Comparison of ENCODE assay signal across 2 cellular contexts in genomic region chr2:71008342-71008741, GRCh38.
A peak's percentile ranks its signal among the peaks of the same experiment; 100 is the strongest.
TF ChIP-seq lines count a peak whose summit lies in the region.

No MANE protein-coding gene starts in this region.

TF ChIP-seq in HepG2, 621 proteins besides CTCF, POLR2A, EP300 and RAD21 (continues in another document):
- no peak for TF ChIP-seq RBM22 (optimal IDR thresholded peaks at IDR 0.05; ENCODE audit: low read length)
- no peak for TF ChIP-seq RFX3 (CRISPR knock-in tag; IDR thresholded peaks at IDR 0.05)
- TF ChIP-seq ZNF34 (CRISPR knock-in tag; IDR thresholded peaks at IDR 0.05; ENCODE audit: borderline replicate concordance), result no peak
- TF ChIP-seq GMEB1 (CRISPR knock-in tag; IDR thresholded peaks at IDR 0.05; ENCODE audit: borderline replicate concordance), result 0 out of 2 replicates have a peak, but pooled peaks have one; percentile 6
- no peak for TF ChIP-seq ZNF281 (CRISPR knock-in tag; IDR thresholded peaks at IDR 0.05; ENCODE audit: borderline replicate concordance)
- TF ChIP-seq ZNF761 (CRISPR knock-in tag; conservative IDR thresholded peaks at IDR 0.05), result no peak
- TF ChIP-seq ISX (CRISPR knock-in tag; conservative IDR thresholded peaks at IDR 0.05), result no peak
- TF ChIP-seq HOXA7 (CRISPR knock-in tag; IDR thresholded peaks at IDR 0.05), result 0 out of 2 replicates have a peak, but pooled peaks have one; percentile 32
- 0 out of 2 replicates have a peak, but pooled peaks have one; percentile 2 for TF ChIP-seq PAXIP1 (CRISPR knock-in tag; conservative IDR thresholded peaks at IDR 0.05)
- 0 out of 2 replicates have a peak, but pooled peaks have one; percentile 40 for TF ChIP-seq ZNF589 (CRISPR knock-in tag; conservative IDR thresholded peaks at IDR 0.05)
- TF ChIP-seq ZNF770 (CRISPR knock-in tag; IDR thresholded peaks at IDR 0.05), result no peak
- no peak for TF ChIP-seq NPAS2 (CRISPR knock-in tag; IDR thresholded peaks at IDR 0.05; ENCODE audit: borderline replicate concordance)
- TF ChIP-seq ZNF678 (CRISPR knock-in tag; IDR thresholded peaks at IDR 0.05), result no peak
- no peak for TF ChIP-seq TAF1 (CRISPR knock-in tag; IDR thresholded peaks at IDR 0.05)
- no peak for TF ChIP-seq NONO (IDR thresholded peaks at IDR 0.05)
- TF ChIP-seq NONO (CRISPR knock-in tag; conservative IDR thresholded peaks at IDR 0.05), result 0 out of 2 replicates have a peak, but pooled peaks have one; percentile 33
- no peak for TF ChIP-seq SRF (IDR thresholded peaks at IDR 0.05; ENCODE audit: low read depth, low read length)
- no peak for TF ChIP-seq DBP (CRISPR knock-in tag; IDR thresholded peaks at IDR 0.05; ENCODE audit: not compliant biosample characterization)

TF ChIP-seq in H1, 55 proteins besides CTCF, POLR2A, EP300 and RAD21:
- TF ChIP-seq BRCA1 (IDR thresholded peaks at IDR 0.05; ENCODE audit: low read depth, low read length) (no peak), MAFK (IDR thresholded peaks at IDR 0.05; ENCODE audit: low read depth, low read length) (no peak), JUND (IDR thresholded peaks at IDR 0.05; ENCODE audit: low read length) (no peak), RBBP5 (IDR thresholded peaks at IDR 0.05; ENCODE audit: borderline replicate concordance, low read depth, low read length) (no peak), SRF (IDR thresholded peaks at IDR 0.05; ENCODE audit: low read depth, low read length) (no peak), RNF2 (IDR thresholded peaks at IDR 0.05; ENCODE audit: borderline replicate concordance, low read depth, low read length, missing control alignments, poor library complexity, severe bottlenecking) (no peak)
